ENCODE assay signal across 10 cellular contexts in the genomic region with DNA sequence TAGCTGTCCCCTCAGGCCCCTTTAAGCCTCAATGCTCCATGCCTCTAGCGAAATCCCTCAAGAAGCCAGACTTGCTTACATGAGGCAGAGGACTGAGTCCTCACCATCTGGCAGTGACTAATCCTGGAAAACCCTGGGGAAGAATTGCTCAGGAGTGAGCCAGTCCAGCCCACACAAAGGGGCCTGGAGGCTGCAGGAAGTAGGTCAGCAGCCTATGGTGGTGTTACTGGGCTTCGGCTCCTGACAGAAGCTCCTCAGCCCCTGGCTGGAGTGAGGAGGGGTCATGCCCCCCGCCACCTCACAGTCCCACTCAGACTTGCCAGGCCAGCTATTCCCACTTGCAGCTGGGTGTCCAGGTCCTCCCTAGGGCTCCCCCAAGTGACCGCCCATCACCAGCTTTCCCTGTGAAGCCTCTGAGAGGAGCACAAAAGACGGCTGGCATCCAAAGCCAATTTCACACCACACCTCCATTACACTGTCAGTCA.
DNase-seq lines count a peak whose midpoint lies in the region; ATAC-seq, FAIRE-seq and TF ChIP-seq lines count a peak whose summit lies in the region.
"Had no signal": no experiment of that assay in that cellular context is flagged by ENCODE, and none has a peak within 500 bp of the region (broad histone marks: within the 10 kb centered on the region; RNA-seq: fewer than 3 reads in every experiment).

No MANE protein-coding gene starts in this region.

- no peak for TF ChIP-seq POLR2A in A549 (IDR thresholded peaks at IDR 0.05; ENCODE audit: low read length)
- TF ChIP-seq POLR2A in IMR-90 (IDR thresholded peaks at IDR 0.05; ENCODE audit: low read depth, low read length): no peak

- no peak for TF ChIP-seq CTCF in A549 (IDR thresholded peaks at IDR 0.05)
- TF ChIP-seq CTCF in IMR-90 (conservative IDR thresholded peaks at IDR 0.05; ENCODE audit: low read depth, low read length): peak; percentile 25; the same call in 1 of the 2 replicates
- TF ChIP-seq CTCF in Caco-2 (IDR thresholded peaks at IDR 0.05; ENCODE audit: insufficient read depth in 1 of 2, low read depth in 1 of 2, low read length in 1 of 2, severe bottlenecking in 1 of 2, unreplicated experiment in 1 of 2): no peak

- ATAC-seq in A549 (peak; percentile 92 to 99), IMR-90 (ENCODE audit: low read depth) (peak; percentile 94), GM18517 (IDR thresholded peaks at IDR 0.05; ENCODE audit: unreplicated experiment) (no peak)

- in situ Hi-C loops in IMR-90 (cut with MboI; ENCODE audit: low sequenced_read_pairs): no loop called here

- H3K18ac ChIP-seq in IMR-90 (ENCODE audit: low read depth, low read length): peak overlapping the region; percentile 97

- FAIRE-seq in A549 (lab: Jason Lieb, UNC): no peak

- BruUV-seq in IMR-90 (replicated peaks; lab: Mats Ljungman, UMichigan): no TSS peak
- BruUV-seq in Caco-2 (replicated peaks; lab: Mats Ljungman, UMichigan): no TSS peak

- no peaks in the 10 kb centered on the region for H3K36me3 Mint-ChIP-seq in Caco-2 (ENCODE audit: insufficient read depth, unreplicated experiment)

- H3K4me1 ChIP-seq in A549 (peaks cover 12% of the 10 kb centered on the region; the same call in 2 of the 3 replicates), IMR-90 (ENCODE audit: control insufficient read depth, insufficient read depth, low read length) (peaks cover 30% of the 10 kb centered on the region), Caco-2 (no peaks in the 10 kb centered on the region)

- H3K27ac ChIP-seq in A549 (peak overlapping the region; percentile 53 to 77; a peak in 5 of 6 replicates), IMR-90 (ENCODE audit: insufficient read depth, low read length) (peak overlapping the region; percentile 90)
- H3K27ac ChIP-seq: BLaER1 treated with 17β-estradiol and CSF1 and Interleukin-3, amounts not matched to agents 10 nM and 100 nM had no signal

- H2BK20ac ChIP-seq in IMR-90 (ENCODE audit: low read depth, low read length): peak overlapping the region; percentile 99

- H3K23ac ChIP-seq in IMR-90 (ENCODE audit: low read depth, low read length): peak overlapping the region; percentile 94

- CTCF ChIA-PET in A549 (lab: Yijun Ruan, JAX): interaction anchor here (1.5 to 1.9 kb wide), 2 partner anchors 127 to 129 kb away, joined by 5 to 7 read pairs; no protein-coding TSS in a partner anchor
- CTCF ChIA-PET in IMR-90 (lab: Yijun Ruan, JAX): interaction anchor here (0.6 to 1.1 kb wide), 3 partner anchors 35 to 284 kb away, joined by 3 to 4 read pairs (median 4); no protein-coding TSS in a partner anchor
- CTCF ChIA-PET in Caco-2 (lab: Charles Lee): no interaction called here

- H3K4me1 Mint-ChIP-seq in Caco-2 (ENCODE audit: low read depth, unreplicated experiment): no peaks in the 10 kb centered on the region

- peak overlapping the region; percentile 88 for H2BK15ac ChIP-seq in IMR-90 (ENCODE audit: low read depth, low read length)

- H3K27me3 ChIP-seq in IMR-90 (ENCODE audit: control insufficient read depth, insufficient read depth, low read length) (no peaks in the 10 kb centered on the region), Caco-2 (replicated peaks; ENCODE audit: control insufficient read depth, insufficient read depth, low read length) (no peaks in the 10 kb centered on the region)
- H3K27me3 ChIP-seq: BLaER1 treated with 17β-estradiol and CSF1 and Interleukin-3, amounts not matched to agents 10 nM and 100 nM had no signal

- peaks cover 10% of the 10 kb centered on the region for H3K27me3 Mint-ChIP-seq in Caco-2 (ENCODE audit: insufficient read depth, unreplicated experiment)

- H4K5ac ChIP-seq in IMR-90 (ENCODE audit: low read depth, low read length): peak overlapping the region; percentile 93

- H2BK120ac ChIP-seq in IMR-90 (ENCODE audit: low read depth, low read length): peak overlapping the region; percentile 97

- intact Hi-C loops in IMR-90 (cut with micrococcal nuclease) (no loop called here), Caco-2 (cut with micrococcal nuclease; ENCODE audit: unreplicated experiment) (no loop called here)

- TF ChIP-seq RAD21 in A549 (conservative IDR thresholded peaks at IDR 0.05 in 1 of 2, IDR thresholded peaks at IDR 0.05 in 1 of 2) (no peak), IMR-90 (IDR thresholded peaks at IDR 0.05; ENCODE audit: low read length) (0 out of 2 replicates have a peak, but pooled peaks have one; percentile 4)

- 10% methylated on average over 4 of the region's 5 CpGs for WGBS in A549 (ENCODE audit: missing lambda C conversion rate)
- 34% methylated on average over 2 of the region's 5 CpGs; no CpG with 5 or more reads in 1 of the 2 experiments for WGBS in IMR-90 (ENCODE audit: extremely low coverage in 2 of 2, insufficient read length in 1 of 2), 2 experiments

- H3K79me1 ChIP-seq in IMR-90 (ENCODE audit: low read depth in 1 of 2, low read length in 2 of 2): peaks cover 0 to 45% of the 10 kb centered on the region in 2 experiments; a peak in 2 of 4 replicates

- no peak overlapping the region for H3K9ac ChIP-seq in IMR-90 (ENCODE audit: low read depth, low read length)
- H3K9ac ChIP-seq: BLaER1 treated with 17β-estradiol and CSF1 and Interleukin-3, amounts not matched to agents 10 nM and 100 nM had no signal

- peak overlapping the region; percentile 91 for H2AK9ac ChIP-seq in IMR-90 (replicated peaks; ENCODE audit: low read depth, low read length, poor library complexity)

- no peak overlapping the region for H3K4me3 ChIP-seq in A549
- H3K4me3 ChIP-seq in IMR-90 (ENCODE audit: insufficient read depth, low read depth, low read length): no peak overlapping the region
- no peak overlapping the region for H3K4me3 ChIP-seq in Caco-2 (ENCODE audit: low read depth, low read length)
- H3K4me3 ChIP-seq: BLaER1 treated with 17β-estradiol and CSF1 and Interleukin-3, amounts not matched to agents 10 nM and 100 nM had no signal

- H3K4me2 ChIP-seq in A549 (peak overlapping the region; percentile 35; the same call in 2 of the 3 replicates), IMR-90 (ENCODE audit: low read depth, low read length) (no peak overlapping the region)

- H4K91ac ChIP-seq in IMR-90 (ENCODE audit: insufficient read depth, low read depth, low read length): peak overlapping the region; percentile 98

- peak overlapping the region; percentile 78 for H3K56ac ChIP-seq in IMR-90 (ENCODE audit: extremely low read depth, insufficient read depth, low read length)

- H2AK5ac ChIP-seq in IMR-90 (ENCODE audit: low read depth, low read length): peak overlapping the region; percentile 97

- no peak overlapping the region for H3K4me3 Mint-ChIP-seq in Caco-2 (ENCODE audit: unreplicated experiment)

- no peaks in the 10 kb centered on the region for H4K20me1 ChIP-seq in IMR-90 (ENCODE audit: insufficient read depth, low read length)
- H4K20me1 ChIP-seq: BLaER1 treated with 17β-estradiol and CSF1 and Interleukin-3, amounts not matched to agents 10 nM and 100 nM had no signal

- peak overlapping the region; percentile 98 for H3K14ac ChIP-seq in IMR-90 (replicated peaks; ENCODE audit: low read depth, low read length)

- peak overlapping the region; percentile 97 for H2BK5ac ChIP-seq in IMR-90 (ENCODE audit: low read depth, low read length, poor library complexity, severe bottlenecking)

- DNase-seq in A549 (ENCODE audit: low read depth in 1 of 2, low spot score in 1 of 2): peak; percentile 67 to 69
- DNase-seq in IMR-90: peak; percentile 99
- peak; percentile 84 for DNase-seq in brain pericyte (ENCODE audit: low read depth, low spot score)
- peak; percentile 78 for DNase-seq in kidney glomerular epithelial cell (lab: John Stamatoyannopoulos, UW)
- no peak for DNase-seq in Caco-2
- no peak for DNase-seq in NCI-H2227 (lab: John Stamatoyannopoulos, UW; ENCODE audit: unreplicated experiment)
- no peak for DNase-seq in stimulated activated CD4-positive, alpha-beta T cell treated with anti-CD3 and anti-CD28 coated beads, Interleukin-4, amount 100 ng/mL, for 1 hour
- DNase-seq: SHP77 had no signal

- no peak overlapping the region for H3K27ac Mint-ChIP-seq in Caco-2 (ENCODE audit: unreplicated experiment)

- no peaks in the 10 kb centered on the region for H3K9me3 Mint-ChIP-seq in Caco-2 (ENCODE audit: unreplicated experiment)

- POLR2A ChIA-PET in A549 (lab: Yijun Ruan, JAX): interaction anchor here (1.0 kb wide), 1 partner anchor 126 kb away, joined by 5 read pairs; no protein-coding TSS in a partner anchor
- POLR2A ChIA-PET in IMR-90 (lab: Charles Lee; ENCODE audit: unreplicated experiment): interaction anchor here (0.6 to 0.9 kb wide), 2 partner anchors 8 to 35 kb away, joined by 3 read pairs; no protein-coding TSS in a partner anchor
- POLR2A ChIA-PET in Caco-2 (lab: Charles Lee): no interaction called here

- H3K9me1 ChIP-seq in IMR-90 (ENCODE audit: insufficient read depth, low read length): peaks cover 34% of the 10 kb centered on the region

- H2AFZ ChIP-seq in IMR-90 (replicated peaks; ENCODE audit: low read length, poor library complexity): peak overlapping the region; percentile 83

- H3K9me3 ChIP-seq in A549 (0 out of 3 replicates have a peak, but pooled peaks cover 2% of the 10 kb centered on the region), IMR-90 (ENCODE audit: control insufficient read depth, insufficient read depth, low read length) (peaks cover 10% of the 10 kb centered on the region), Caco-2 (no peaks in the 10 kb centered on the region)

- dilution Hi-C loops in IMR-90 (cut with HindIII; ENCODE audit: low sequenced_read_pairs, unreplicated experiment): no loop called here

- peak overlapping the region; percentile 84 to 99 for H4K8ac ChIP-seq in IMR-90 (ENCODE audit: low read depth in 2 of 2, low read length in 2 of 2)

- TF ChIP-seq EP300 in A549 (IDR thresholded peaks at IDR 0.05): no peak

- no peaks in the 10 kb centered on the region for H3K36me3 ChIP-seq in IMR-90 (ENCODE audit: control insufficient read depth, insufficient read depth, low read length)
- H3K36me3 ChIP-seq in Caco-2 (ENCODE audit: control insufficient read depth, insufficient read depth, low read length): no peaks in the 10 kb centered on the region

- peak overlapping the region; percentile 98 for H3K4ac ChIP-seq in IMR-90 (ENCODE audit: low read depth, low read length)

TF ChIP-seq in IMR-90, 13 proteins besides CTCF, POLR2A, EP300 and RAD21 (continues in another document):
- TF ChIP-seq CEBPB (IDR thresholded peaks at IDR 0.05; ENCODE audit: low read depth, low read length) (peak; percentile 15; the same call in 1 of the 2 replicates), FOS (IDR thresholded peaks at IDR 0.05; ENCODE audit: low read depth, low read length) (peak; percentile 99), NFE2L2 (IDR thresholded peaks at IDR 0.05; ENCODE audit: low read depth, low read length) (no peak)
- TF ChIP-seq, protein P1, sequence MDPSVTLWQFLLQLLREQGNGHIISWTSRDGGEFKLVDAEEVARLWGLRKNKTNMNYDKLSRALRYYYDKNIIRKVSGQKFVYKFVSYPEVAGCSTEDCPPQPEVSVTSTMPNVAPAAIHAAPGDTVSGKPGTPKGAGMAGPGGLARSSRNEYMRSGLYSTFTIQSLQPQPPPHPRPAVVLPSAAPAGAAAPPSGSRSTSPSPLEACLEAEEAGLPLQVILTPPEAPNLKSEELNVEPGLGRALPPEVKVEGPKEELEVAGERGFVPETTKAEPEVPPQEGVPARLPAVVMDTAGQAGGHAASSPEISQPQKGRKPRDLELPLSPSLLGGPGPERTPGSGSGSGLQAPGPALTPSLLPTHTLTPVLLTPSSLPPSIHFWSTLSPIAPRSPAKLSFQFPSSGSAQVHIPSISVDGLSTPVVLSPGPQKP (IDR thresholded peaks at IDR 0.05; ENCODE audit: borderline replicate concordance, low read depth, low read length): no peak

Comparison
In these comparisons a context has a peak if more than half of its experiments do, and no peak if none do; other contexts are left out.
1. DNase-seq: peak in A549 (2 of 2), IMR-90 (single experiment), brain pericyte (single experiment) and kidney glomerular epithelial cell (single experiment); none in Caco-2 (0 of 2), NCI-H2227 (single experiment) and stimulated activated CD4-positive, alpha-beta T cell treated with anti-CD3 and anti-CD28 coated beads, Interleukin-4, amount 100 ng/mL, for 1 hour (single experiment).